In genomic region chr20:59598625-59599310, GRCh38 we compare ENCODE assay signal across 8 cellular contexts. TPM values are rescaled to one million over a fixed set of nuclear protein-coding genes. Genes with fewer than 3 reads are reported as not detected.
DNase-seq lines count a peak whose midpoint lies in the region; ATAC-seq lines count a peak whose summit lies in the region.

No MANE protein-coding gene starts in this region.

- intact Hi-C loops in right cardiac atrium (cut with DNase I), result loop anchor here in 2 of 4 donors (1.0 to 5.0 kb wide), 2 partner anchors 153 to 154 kb away; no protein-coding TSS in a partner anchor

- 33% methylated on average over 13 of the region's 13 CpGs for WGBS in right cardiac atrium

- H3K27ac Mint-ChIP-seq in activated T-cell treated with anti-CD3 and anti-CD28 coated beads, Interleukin-2, amount 50 U/mL, for 24 hours, result no peak overlapping the region

- H3K27me3 Mint-ChIP-seq in activated T-cell treated with anti-CD3 and anti-CD28 coated beads, Interleukin-2, amount 50 U/mL, for 24 hours, result peaks cover 77% of the 10 kb centered on the region

- H3K9me3 Mint-ChIP-seq in activated T-cell treated with anti-CD3 and anti-CD28 coated beads, Interleukin-2, amount 50 U/mL, for 24 hours, result no peaks in the 10 kb centered on the region

- no peak overlapping the region for H3K4me3 Mint-ChIP-seq in activated T-cell treated with anti-CD3 and anti-CD28 coated beads, Interleukin-2, amount 50 U/mL, for 24 hours

- H3K27me3 ChIP-seq in right cardiac atrium (ENCODE audit: control insufficient read depth, insufficient read depth), result no peaks in the 10 kb centered on the region
- H3K27me3 ChIP-seq in effector memory CD4-positive, alpha-beta T cell (replicated peaks; ENCODE audit: control insufficient read depth, insufficient read depth, low read length, poor library complexity, severe bottlenecking), result no peaks in the 10 kb centered on the region

- H3K36me3 ChIP-seq in effector memory CD4-positive, alpha-beta T cell (ENCODE audit: control insufficient read depth, insufficient read depth, low read length), result no peaks in the 10 kb centered on the region

- no peaks in the 10 kb centered on the region for H3K4me1 ChIP-seq in right cardiac atrium (ENCODE audit: control insufficient read depth, insufficient read depth, low read length)
- no peaks in the 10 kb centered on the region for H3K4me1 ChIP-seq in effector memory CD4-positive, alpha-beta T cell (ENCODE audit: control insufficient read depth, insufficient read depth, low read length, poor library complexity, severe bottlenecking)

- no peak overlapping the region for H3K4me3 ChIP-seq in right cardiac atrium (ENCODE audit: low read length)
- no peak overlapping the region for H3K4me3 ChIP-seq in effector memory CD4-positive, alpha-beta T cell (ENCODE audit: insufficient read depth, low read depth, low read length, poor library complexity, severe bottlenecking)

- no peak overlapping the region for H3K27ac ChIP-seq in right cardiac atrium (ENCODE audit: low read length)
- H3K27ac ChIP-seq in effector memory CD4-positive, alpha-beta T cell (ENCODE audit: insufficient read depth, low read length, poor library complexity, severe bottlenecking), result no peak overlapping the region

- no peaks in the 10 kb centered on the region for H3K9me3 ChIP-seq in right cardiac atrium (ENCODE audit: control insufficient read depth, low read length)
- H3K9me3 ChIP-seq in effector memory CD4-positive, alpha-beta T cell (ENCODE audit: control insufficient read depth, low read length), result no peaks in the 10 kb centered on the region

- ATAC-seq in GM21825 (IDR thresholded peaks at IDR 0.05; ENCODE audit: unreplicated experiment) (peak; percentile 57), right cardiac atrium (peak; percentile 54 to 61)

- H3K4me1 Mint-ChIP-seq in activated T-cell treated with anti-CD3 and anti-CD28 coated beads, Interleukin-2, amount 50 U/mL, for 24 hours (ENCODE audit: low read depth), result no peaks in the 10 kb centered on the region

- no peaks in the 10 kb centered on the region for H3K36me3 Mint-ChIP-seq in activated T-cell treated with anti-CD3 and anti-CD28 coated beads, Interleukin-2, amount 50 U/mL, for 24 hours (ENCODE audit: low read depth)

- DNase-seq in D341Med (ENCODE audit: low spot score) (peak; percentile 83), NCI-H2227 (lab: John Stamatoyannopoulos, UW; ENCODE audit: unreplicated experiment) (peak; percentile 72), right cardiac atrium (no peak), NCI-H226 (no peak)
- DNase-seq in activated T-cell treated with anti-CD3 and anti-CD28 coated beads, Interleukin-2, amount 50 U/mL, for 24 hours, result peak; percentile 34
- peak in 3 of 4 experiments; percentile 1 to 10 (median 4) for DNase-seq in stimulated activated CD4-positive, alpha-beta T cell treated with anti-CD3 and anti-CD28 coated beads, Interleukin-1b, Interleukin-23, amount 100 ng/mL, for 24 hours (ENCODE audit: low read depth in 4 of 4, low spot score in 1 of 4)
- DNase-seq in effector memory CD4-positive, alpha-beta T cell, result no peak

RNA-seq across cellular contexts. Expression of gene PHACTR3, which starts 5.6 kb away (rescaled TPM):
- 1 to 10 TPM; 2.8 to 8.4 (median 4.2) TPM for total RNA-seq in right cardiac atrium
- 14.5 TPM for polyA plus RNA-seq in right cardiac atrium

Comparison
In these comparisons a context has a peak if more than half of its experiments do, and no peak if none do; other contexts are left out.
1. DNase-seq: peak in D341Med (single experiment), NCI-H2227 (single experiment), activated T-cell treated with anti-CD3 and anti-CD28 coated beads, Interleukin-2, amount 50 U/mL, for 24 hours (single experiment) and stimulated activated CD4-positive, alpha-beta T cell treated with anti-CD3 and anti-CD28 coated beads, Interleukin-1b, Interleukin-23, amount 100 ng/mL, for 24 hours (3 of 4); none in right cardiac atrium (0 of 3), NCI-H226 (single experiment) and effector memory CD4-positive, alpha-beta T cell (0 of 3).